ENCODE assay signal across 21 cellular contexts in genomic region chr1:53270107-53270506, GRCh38. TPM values are rescaled to one million over a fixed set of nuclear protein-coding genes. Genes with fewer than 3 reads are reported as not detected.
A peak's percentile ranks its signal among the peaks of the same experiment; 100 is the strongest.
DNase-seq lines count a peak whose midpoint lies in the region; ATAC-seq, FAIRE-seq and TF ChIP-seq lines count a peak whose summit lies in the region.
"Had no signal": no experiment of that assay in that cellular context is flagged by ENCODE, and none has a peak within 500 bp of the region (broad histone marks: within the 10 kb centered on the region; RNA-seq: fewer than 3 reads in every experiment).

No MANE protein-coding gene starts in this region.

- no peaks in the 10 kb centered on the region for H3K9me3 Mint-ChIP-seq in stimulated activated naive B cell treated with anti-CD40 and anti-IgM and Interleukin-4, amounts not matched to agents 10 μg/mL and 1 μg/mL and 100 μg/mL, for 72 hours
- H3K9me3 Mint-ChIP-seq: CD4-positive, alpha-beta memory T cell; H9 had no signal

- H3K4me1 Mint-ChIP-seq in stimulated activated naive B cell treated with anti-CD40 and anti-IgM and Interleukin-4, amounts not matched to agents 10 μg/mL and 1 μg/mL and 100 μg/mL, for 72 hours, result peaks cover 25 to 32% of the 10 kb centered on the region in 2 donors
- H3K4me1 Mint-ChIP-seq: CD4-positive, alpha-beta memory T cell; H9 had no signal

- no peak overlapping the region for H2AFZ ChIP-seq in GM12878 (ENCODE audit: control insufficient read depth, low read depth, low read length)

- TF ChIP-seq EP300 in GM12878 (IDR thresholded peaks at IDR 0.05; ENCODE audit: borderline replicate concordance in 1 of 2, control insufficient read depth in 1 of 2, low read depth in 2 of 2, low read length in 2 of 2), result no peak

- H3K36me3 ChIP-seq in GM12878 (ENCODE audit: control insufficient read depth in 2 of 2, insufficient read depth in 2 of 2, low read length in 1 of 2), result peaks cover 12 to 23% of the 10 kb centered on the region in 2 experiments; a peak in 3 of 4 replicates
- H3K36me3 ChIP-seq: Peyer's patch had no signal

- H3K27ac ChIP-seq in GM12878 (ENCODE audit: control insufficient read depth, insufficient read depth), result no peak overlapping the region
- H3K27ac ChIP-seq: Peyer's patch had no signal

- peak overlapping the region; percentile 23 to 46 for H3K4me3 Mint-ChIP-seq in stimulated activated naive B cell treated with anti-CD40 and anti-IgM and Interleukin-4, amounts not matched to agents 10 μg/mL and 1 μg/mL and 100 μg/mL, for 72 hours
- H3K4me3 Mint-ChIP-seq: CD4-positive, alpha-beta memory T cell; H9 had no signal

- no peak for TF ChIP-seq CTCF in GM20000 (IDR thresholded peaks at IDR 0.05; ENCODE audit: extremely low read depth, missing control alignments)
- TF ChIP-seq CTCF in GM12878 (IDR thresholded peaks at IDR 0.05 in 2 of 3, conservative IDR thresholded peaks at IDR 0.05 in 1 of 3; ENCODE audit: control insufficient read depth in 2 of 3, extremely low read depth in 1 of 3, insufficient read depth in 1 of 3, low read depth in 3 of 3, low read length in 3 of 3), result no peak

- H3K4me2 ChIP-seq in GM12878 (ENCODE audit: control insufficient read depth, insufficient read depth), result no peak overlapping the region

- ATAC-seq in GM12878, result peak; percentile 62
- ATAC-seq in stimulated activated naive B cell treated with anti-CD40 and anti-IgM and Interleukin-4, amounts not matched to agents 10 μg/mL and 1 μg/mL and 100 μg/mL, for 72 hours (replicated peaks), result peak; percentile 92 to 93
- ATAC-seq in HG02798 (IDR thresholded peaks at IDR 0.05; ENCODE audit: poor library complexity, unreplicated experiment), result no peak
- ATAC-seq: Right ventricle myocardium inferior had no signal

- DNase-seq in GM12891 (ENCODE audit: insufficient read length, low spot score) (no peak), GM20000 (ENCODE audit: low spot score) (peak; percentile 37), GM12878 (ENCODE audit: low read depth, low spot score) (no peak), GM19239 (ENCODE audit: insufficient read length, low spot score) (no peak), C1 segment of cervical spinal cord (lab: John Stamatoyannopoulos, UW) (no peak)
- peak; percentile 47 for DNase-seq in stimulated activated naive B cell treated with anti-CD40 and anti-IgM and Interleukin-4, amounts not matched to agents 10 μg/mL and 1 μg/mL and 100 μg/mL, for 72 hours
- DNase-seq: BE2C; Calu3; CD4-positive, alpha-beta memory T cell; DMS79; H9; IMR-90; MG63; NCI-H1092 treated with DMSO at 0.1 percent for 48 hours; NCI-H1694 treated with DMSO at 0.1 percent for 48 hours; NCI-H226; NCI-H524 treated with DMSO at 0.1 percent for 48 hours; Peyer's patch had no signal

- SMC1A ChIA-PET in GM12878 (lab: Charles Lee; ENCODE audit: uncharacterized antibody, unreplicated experiment), result interaction anchor here (1.1 kb wide), 1 partner anchor 123 kb away, joined by 3 read pairs; no protein-coding TSS in a partner anchor

- H3K4me1 ChIP-seq in GM12878 (ENCODE audit: control insufficient read depth, insufficient read depth, low read length), result no peaks in the 10 kb centered on the region
- H3K4me1 ChIP-seq: BE2C, Peyer's patch had no signal

- no peaks in the 10 kb centered on the region for H3K9me3 ChIP-seq in GM12878 (replicated peaks; ENCODE audit: control insufficient read depth, insufficient read depth, low read length)
- H3K9me3 ChIP-seq: BE2C, MG63, Peyer's patch had no signal

- no peaks in the 10 kb centered on the region for H3K79me2 ChIP-seq in GM12878 (ENCODE audit: control insufficient read depth, insufficient read depth, low read length)

- no TSS peak for BruUV-seq in GM12878 (replicated peaks; lab: Mats Ljungman, UMichigan)

- TF ChIP-seq RAD21 in GM12878 (IDR thresholded peaks at IDR 0.05; ENCODE audit: insufficient read depth, low read depth, low read length), result no peak

- CTCF ChIA-PET in GM12878 (lab: Yijun Ruan, JAX), result interaction anchor here (0.6 to 4.7 kb wide), 2 partner anchors 8 to 195 kb away, joined by 3 to 16 read pairs; no protein-coding TSS in a partner anchor

- in situ Hi-C loops in GM12878 (cut with MboI), result no loop called here

- RAD21 ChIA-PET in GM12878 (lab: Charles Lee; ENCODE audit: unreplicated experiment), result interaction anchor here (1.0 to 1.2 kb wide), 3 partner anchors 16 to 123 kb away, joined by 3 to 4 read pairs (median 3); no protein-coding TSS in a partner anchor

- H3K4me3 ChIP-seq in GM12878, result no peak overlapping the region
- H3K4me3 ChIP-seq: MG63, Peyer's patch had no signal

- POLR2A ChIA-PET in GM12878 (lab: Charles Lee), result interaction anchor here (0.5 kb wide), 1 partner anchor 21 kb away, joined by 3 read pairs; no protein-coding TSS in a partner anchor

- peak overlapping the region; percentile 87 for H3K27ac Mint-ChIP-seq in stimulated activated naive B cell treated with anti-CD40 and anti-IgM and Interleukin-4, amounts not matched to agents 10 μg/mL and 1 μg/mL and 100 μg/mL, for 72 hours
- H3K27ac Mint-ChIP-seq: H9 had no signal

- 0% methylated on average over 1 of the region's 1 CpG for WGBS in GM12878 (ENCODE audit: insufficient coverage, insufficient replicate concordance, low lambda C conversion rate, missing lambda C conversion rate)

- no peaks in the 10 kb centered on the region for H4K20me1 ChIP-seq in GM12878 (ENCODE audit: control insufficient read depth, insufficient read depth)

- FAIRE-seq in GM12891 (lab: Jason Lieb, UNC) (no peak), GM12878 (lab: Jason Lieb, UNC) (no peak), GM19239 (lab: Jason Lieb, UNC) (no peak)
- FAIRE-seq: GM18507 had no signal

- no peak overlapping the region for H3K9ac ChIP-seq in GM12878 (ENCODE audit: control insufficient read depth, insufficient read depth, low read length)

- TF ChIP-seq POLR2A in GM12891 (IDR thresholded peaks at IDR 0.05; ENCODE audit: low read depth, low read length) (no peak), GM12878 (IDR thresholded peaks at IDR 0.05; ENCODE audit: low read depth, low read length) (no peak)

- no peaks in the 10 kb centered on the region for H3K27me3 ChIP-seq in GM12878 (replicated peaks in 1 of 2; ENCODE audit: control insufficient read depth in 2 of 2, insufficient read depth in 2 of 2, low read length in 1 of 2)
- H3K27me3 ChIP-seq: BE2C, MG63, Peyer's patch had no signal

- intact Hi-C loops in GM12878 (cut with micrococcal nuclease; ENCODE audit: unreplicated experiment), result no loop called here

- H3K27me3 Mint-ChIP-seq in stimulated activated naive B cell treated with anti-CD40 and anti-IgM and Interleukin-4, amounts not matched to agents 10 μg/mL and 1 μg/mL and 100 μg/mL, for 72 hours, result no peaks in the 10 kb centered on the region
- H3K27me3 Mint-ChIP-seq: CD4-positive, alpha-beta memory T cell had no signal

- peaks cover 65 to 92% of the 10 kb centered on the region in 2 donors for H3K36me3 Mint-ChIP-seq in stimulated activated naive B cell treated with anti-CD40 and anti-IgM and Interleukin-4, amounts not matched to agents 10 μg/mL and 1 μg/mL and 100 μg/mL, for 72 hours

RNA-seq across cellular contexts. Expression of gene MAGOH, which starts 31.8 kb away (rescaled TPM):
- polyA plus RNA-seq in GM12891 (2012; ENCODE audit: low read depth, missing spikeins), result 125 TPM
- total RNA-seq in GM12878 (2013; cell fraction: nucleolus; rRNA removed), result 21.7 and 23.6 TPM in 2 replicates
- total RNA-seq in GM12878 (2014; rRNA removed) (62.6 and 67.5 TPM in 2 replicates), GM12878 (2014; rRNA removed; fragmentation: Illumina TruSeq; extraction: Trizol) (87.9 and 90.7 TPM in 2 replicates), GM12878 (2021) (66.8 and 70.7 TPM in 2 replicates)
- 73.4 TPM for polyA plus RNA-seq in GM12878 (2011; ENCODE audit: low read depth)
- polyA plus RNA-seq in GM12878 (2011; rRNA removed) (79.4 and 112 TPM in 2 replicates), GM12878 (2014; fragmentation: Illumina TruSeq; extraction: Trizol) (134 and 172 TPM in 2 replicates), GM12878 (2014; fragmentation: Nextera tagmentation; extraction: Ambion mirVana) (100 to 1,000 TPM in 1 of 2 experiments, 10 to 100 TPM in 1; 85.4 to 261 TPM), GM12878 (2014; rRNA removed) (129 and 140 TPM in 2 replicates), GM12878 (2016; fragmentation: Nextera tagmentation; extraction: Ambion mirVana) (10 to 100 TPM; 62.6 to 91.8 TPM)
- polyA plus RNA-seq in GM12878 (2011; cell fraction: cytosol; rRNA removed), result 11.5 and 18.6 TPM in 2 replicates
- polyA plus RNA-seq in GM12878 (2011; cell fraction: nucleus; rRNA removed), result 12.1 and 20.2 TPM in 2 replicates
- 79.8 and 121 TPM in 2 replicates for polyA plus RNA-seq in GM12878 (2012)
- polyA minus RNA-seq in GM12878 (2011; rRNA and poly(A)+ RNA removed), result 14.7 and 20.8 TPM in 2 replicates
- polyA minus RNA-seq in GM12878 (2011; cell fraction: cytosol; rRNA and poly(A)+ RNA removed), result 11.8 and 17.3 TPM in 2 replicates
- 7.4 and 19.2 TPM in 2 replicates for polyA minus RNA-seq in GM12878 (2011; cell fraction: nucleus; rRNA and poly(A)+ RNA removed)

RNA-seq across cellular contexts. Expression of gene CZIB, which starts 49.7 kb away (rescaled TPM):
- polyA plus RNA-seq in GM12891 (2012; ENCODE audit: low read depth, missing spikeins), result 33.4 TPM
- total RNA-seq in GM12878 (2013; cell fraction: nucleolus; rRNA removed), result 69.0 and 71.8 TPM in 2 replicates
- total RNA-seq in GM12878 (2014; rRNA removed), result 37.8 and 45.1 TPM in 2 replicates
- 35.2 and 36.1 TPM in 2 replicates for total RNA-seq in GM12878 (2014; rRNA removed; fragmentation: Illumina TruSeq; extraction: Trizol)
- 32.8 and 38.1 TPM in 2 replicates for total RNA-seq in GM12878 (2021)
- polyA plus RNA-seq in GM12878 (2011; ENCODE audit: low read depth), result 34.6 TPM
- 62.9 and 66.8 TPM in 2 replicates for polyA plus RNA-seq in GM12878 (2011; rRNA removed)
- 45.0 and 48.2 TPM in 2 replicates for polyA plus RNA-seq in GM12878 (2011; cell fraction: cytosol; rRNA removed)
- polyA plus RNA-seq in GM12878 (2011; cell fraction: nucleus; rRNA removed), result 50.8 and 67.9 TPM in 2 replicates
- polyA plus RNA-seq in GM12878 (2012), result 32.6 and 34.7 TPM in 2 replicates
- polyA plus RNA-seq in GM12878 (2014; fragmentation: Illumina TruSeq; extraction: Trizol), result 43.3 and 43.6 TPM in 2 replicates
- polyA plus RNA-seq in GM12878 (2014; fragmentation: Nextera tagmentation; extraction: Ambion mirVana), result 10 to 100 TPM; 55.1 to 68.3 TPM
- polyA plus RNA-seq in GM12878 (2014; rRNA removed), result 41.8 and 45.7 TPM in 2 replicates
- polyA plus RNA-seq in GM12878 (2016; fragmentation: Nextera tagmentation; extraction: Ambion mirVana), result 10 to 100 TPM; 65.4 to 66.7 TPM
- polyA minus RNA-seq in GM12878 (2011; rRNA and poly(A)+ RNA removed), result 28.1 and 30.6 TPM in 2 replicates
- 5.1 and 8.4 TPM in 2 replicates for polyA minus RNA-seq in GM12878 (2011; cell fraction: cytosol; rRNA and poly(A)+ RNA removed)
- polyA minus RNA-seq in GM12878 (2011; cell fraction: nucleus; rRNA and poly(A)+ RNA removed), result 39.0 and 53.4 TPM in 2 replicates

RNA-seq across cellular contexts. Expression of gene LRP8, which starts 57.8 kb away (rescaled TPM):
- 8.8 TPM for polyA plus RNA-seq in GM12891 (2012; ENCODE audit: low read depth, missing spikeins)
- total RNA-seq in GM12878 (2013; cell fraction: nucleolus; rRNA removed), result 116 and 125 TPM in 2 replicates
- 21.3 and 23.8 TPM in 2 replicates for total RNA-seq in GM12878 (2014; rRNA removed)
- 19.2 and 20.8 TPM in 2 replicates for total RNA-seq in GM12878 (2014; rRNA removed; fragmentation: Illumina TruSeq; extraction: Trizol)
- 25.5 and 26.1 TPM in 2 replicates for total RNA-seq in GM12878 (2021)
- 7.0 TPM for polyA plus RNA-seq in GM12878 (2011; ENCODE audit: low read depth)
- 25.5 and 40.5 TPM in 2 replicates for polyA plus RNA-seq in GM12878 (2011; rRNA removed)
- 37.4 and 42.6 TPM in 2 replicates for polyA plus RNA-seq in GM12878 (2011; cell fraction: cytosol; rRNA removed)
- polyA plus RNA-seq in GM12878 (2011; cell fraction: nucleus; rRNA removed), result 173 and 193 TPM in 2 replicates
- 8.1 and 8.9 TPM in 2 replicates for polyA plus RNA-seq in GM12878 (2012)
- 21.9 and 26.6 TPM in 2 replicates for polyA plus RNA-seq in GM12878 (2014; fragmentation: Illumina TruSeq; extraction: Trizol)
- polyA plus RNA-seq in GM12878 (2014; fragmentation: Nextera tagmentation; extraction: Ambion mirVana), result 1 to 10 TPM; 3.6 to 4.5 TPM
- 27.3 and 33.7 TPM in 2 replicates for polyA plus RNA-seq in GM12878 (2014; rRNA removed)
- 1 to 10 TPM; 2.8 to 3.1 TPM for polyA plus RNA-seq in GM12878 (2016; fragmentation: Nextera tagmentation; extraction: Ambion mirVana)
- 89.1 and 91.1 TPM in 2 replicates for polyA minus RNA-seq in GM12878 (2011; rRNA and poly(A)+ RNA removed)
- 19.0 and 25.3 TPM in 2 replicates for polyA minus RNA-seq in GM12878 (2011; cell fraction: cytosol; rRNA and poly(A)+ RNA removed)
- 57.3 and 118 TPM in 2 replicates for polyA minus RNA-seq in GM12878 (2011; cell fraction: nucleus; rRNA and poly(A)+ RNA removed)

Comparison
In these comparisons a context has a peak if more than half of its experiments do, and no peak if none do; other contexts are left out.
1. DNase-seq: peak in GM20000 (single experiment) and stimulated activated naive B cell treated with anti-CD40 and anti-IgM and Interleukin-4, amounts not matched to agents 10 μg/mL and 1 μg/mL and 100 μg/mL, for 72 hours (single experiment); none in GM12891 (single experiment), GM12878 (single experiment), GM19239 (single experiment) and C1 segment of cervical spinal cord (0 of 14).